8 cellular contexts compared by ENCODE assay signal in the genomic region with DNA sequence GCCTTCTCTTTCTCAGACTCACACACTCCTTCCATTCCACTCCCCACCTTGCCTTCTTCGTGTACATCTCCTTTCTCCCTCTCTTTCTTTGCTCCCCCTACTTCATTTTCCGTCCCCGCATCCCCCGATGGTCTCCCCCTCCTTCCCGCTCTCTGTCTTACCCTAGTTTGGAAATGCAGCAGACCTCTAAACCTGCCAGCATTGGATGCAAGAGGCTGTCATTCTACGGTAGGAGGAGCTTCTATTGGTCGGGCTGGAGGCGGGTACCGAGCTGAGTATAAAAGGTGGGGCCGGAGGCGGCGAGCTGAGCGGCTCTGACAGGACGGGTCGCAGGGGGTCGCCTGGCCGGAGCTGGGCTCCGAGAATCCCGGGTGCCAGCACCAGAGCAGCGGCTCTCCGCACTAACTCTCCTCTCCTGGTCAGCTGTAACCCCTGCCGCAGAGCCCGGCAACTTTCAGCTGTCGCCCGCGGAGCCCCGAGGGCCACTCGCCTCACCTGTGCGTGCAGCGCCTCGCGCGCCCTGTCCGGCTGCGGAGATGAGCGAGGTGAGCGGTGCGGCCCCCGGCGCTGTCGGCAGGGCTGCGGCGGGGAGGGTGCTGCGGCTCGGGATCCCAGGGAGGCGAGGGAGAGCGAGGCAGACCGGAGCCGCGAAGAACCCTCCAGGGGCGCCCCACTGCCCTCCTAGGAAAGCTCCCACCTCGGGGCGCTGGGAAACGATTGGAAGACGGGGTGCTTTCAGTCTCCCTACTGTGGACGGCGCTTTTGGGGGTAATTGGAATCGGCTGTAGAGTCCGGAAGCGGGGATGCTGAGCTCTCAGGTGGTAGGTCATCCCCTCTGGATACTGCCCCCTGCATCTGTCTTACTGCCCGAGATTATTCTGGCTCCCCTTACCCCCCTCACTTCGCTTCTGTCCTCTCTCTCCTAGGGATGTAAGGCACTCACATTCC. TPM values are rescaled to one million over a fixed set of nuclear protein-coding genes. Genes with fewer than 3 reads are reported as not detected.
DNase-seq lines count a peak whose midpoint lies in the region; ATAC-seq, FAIRE-seq and TF ChIP-seq lines count a peak whose summit lies in the region.

A gene (plus strand): TSS at position 307 of the 948 bp plus-strand sequence. CDS start 230 bp downstream, at position 537.

- POLR2A ChIA-PET in CD4-positive, alpha-beta memory T cell (lab: Charles Lee; ENCODE audit: partially characterized antibody): interaction anchor here (1.2 to 1.6 kb wide), 3 partner anchors 47 to 141 kb away, joined by 3 to 4 read pairs (median 3); a partner anchor contains a TSS
- POLR2A ChIA-PET in SK-N-SH (lab: Yijun Ruan, JAX): no interaction called here

- no peak for TF ChIP-seq EP300 in SK-N-SH (IDR thresholded peaks at IDR 0.05; ENCODE audit: borderline replicate concordance in 1 of 2, low read depth in 1 of 2, low read length in 1 of 2)

- in situ Hi-C loops in gastrocnemius medialis (cut with MboI; ENCODE audit: low sequenced_read_pairs in 4 of 4): no loop called here

- H3K4me1 Mint-ChIP-seq in CD4-positive, alpha-beta memory T cell: peaks cover 7 to 17% (median 13%) of the 10 kb centered on the region in 4 donors
- no peaks in the 10 kb centered on the region for H3K4me1 Mint-ChIP-seq in HFFc6 (ENCODE audit: low read depth)

- 11% methylated on average over 12 of the region's 62 CpGs for WGBS in SK-N-SH (ENCODE audit: low lambda C conversion rate)

- H3K9me2 ChIP-seq in SK-N-SH: no peaks in the 10 kb centered on the region

- peak within 1 kb of the TSS in 2 of 7 donors; percentile 3 to 66 for H3K27ac Mint-ChIP-seq in CD4-positive, alpha-beta memory T cell
- H3K27ac Mint-ChIP-seq in HFFc6: no peak within 1 kb of the TSS

- no peaks in the 10 kb centered on the region for H3K79me2 ChIP-seq in SK-N-SH (ENCODE audit: insufficient read depth)

- TF ChIP-seq CTCF in HFFc6 (IDR thresholded peaks at IDR 0.05): no peak
- TF ChIP-seq CTCF in SK-N-SH (IDR thresholded peaks at IDR 0.05): no peak
- no peak for TF ChIP-seq CTCF in gastrocnemius medialis (IDR thresholded peaks at IDR 0.05 in 4 of 5, conservative IDR thresholded peaks at IDR 0.05 in 1 of 5)

- H3K4me2 ChIP-seq in SK-N-SH: peak within 1 kb of the TSS; percentile 84

- H3F3A ChIP-seq in SK-N-SH (replicated peaks; ENCODE audit: insufficient read depth): no peaks in the 10 kb centered on the region

- H3K4me3 Mint-ChIP-seq in CD4-positive, alpha-beta memory T cell: peak within 1 kb of the TSS; percentile 60 to 79 (median 70)
- H3K4me3 Mint-ChIP-seq in HFFc6: no peak within 1 kb of the TSS

- intact Hi-C loops in CD4-positive, alpha-beta memory T cell (cut with micrococcal nuclease): no loop called here
- intact Hi-C loops in gastrocnemius medialis (cut with DNase I; ENCODE audit: low total_unique reads): no loop called here

- H2AFZ ChIP-seq in SK-N-SH (ENCODE audit: low read depth): peak within 1 kb of the TSS; percentile 78

- CTCF ChIA-PET in CD4-positive, alpha-beta memory T cell (lab: Charles Lee; ENCODE audit: partially characterized antibody): interaction anchor here (0.8 to 1.2 kb wide), 3 partner anchors 9 to 124 kb away, joined by 3 read pairs; a partner anchor contains a TSS
- CTCF ChIA-PET in SK-N-SH (lab: Yijun Ruan, JAX): interaction anchor here (0.8 to 1.5 kb wide), 5 partner anchors 9 to 83 kb away, joined by 4 to 5 read pairs (median 4); no protein-coding TSS in a partner anchor

- peaks cover 40 to 49% of the 10 kb centered on the region in 2 donors for H3K27me3 Mint-ChIP-seq in CD4-positive, alpha-beta memory T cell
- peaks cover 46% of the 10 kb centered on the region for H3K27me3 Mint-ChIP-seq in HFFc6 (ENCODE audit: insufficient read depth)

- no peaks in the 10 kb centered on the region for H3K9me3 ChIP-seq in CD4-positive, alpha-beta memory T cell (ENCODE audit: control insufficient read depth in 1 of 2, low read length in 2 of 2)
- H3K9me3 ChIP-seq in SK-N-SH: peaks cover 8% of the 10 kb centered on the region; the same call in 1 of the 2 replicates
- peaks cover 3% of the 10 kb centered on the region for H3K9me3 ChIP-seq in iPS-18a (ENCODE audit: control insufficient read depth, low read depth, low read length)
- peaks cover 0 to 7% (median 4%) of the 10 kb centered on the region in 3 donors for H3K9me3 ChIP-seq in gastrocnemius medialis

- TF ChIP-seq RAD21 in SK-N-SH (IDR thresholded peaks at IDR 0.05; ENCODE audit: low read length): no peak

- H3K9me3 Mint-ChIP-seq in CD4-positive, alpha-beta memory T cell: peaks cover 3 to 30% (median 24%) of the 10 kb centered on the region in 8 donors
- peaks cover 21% of the 10 kb centered on the region for H3K9me3 Mint-ChIP-seq in HFFc6

- H3K9ac ChIP-seq in SK-N-SH: no peak within 1 kb of the TSS
- H3K9ac ChIP-seq in iPS-18a (ENCODE audit: low read length): no peak within 1 kb of the TSS

- DNase-seq in CD4-positive, alpha-beta memory T cell: peak in 4 of 5 donors; percentile 16 to 27 (median 22)
- DNase-seq in HFFc6 (peak; percentile 3), SK-N-SH (peak; percentile 90), brain pericyte (ENCODE audit: low read depth, low spot score) (peak; percentile 20), gastrocnemius medialis (no peak), RCC 7860 (ENCODE audit: low spot score) (no peak), CD1c-positive myeloid dendritic cell (ENCODE audit: extremely low spot score) (no peak)

- peaks cover 7 to 9% of the 10 kb centered on the region in 2 donors for H3K36me3 Mint-ChIP-seq in CD4-positive, alpha-beta memory T cell
- peaks cover 18% of the 10 kb centered on the region for H3K36me3 Mint-ChIP-seq in HFFc6 (ENCODE audit: low read depth)

- no peak for ATAC-seq in gastrocnemius medialis

- no peak within 1 kb of the TSS for H3K4me3 ChIP-seq in CD4-positive, alpha-beta memory T cell (ENCODE audit: low read length in 2 of 2)
- H3K4me3 ChIP-seq in SK-N-SH (ENCODE audit: low read depth in 2 of 2, low read length in 1 of 2) (peak within 1 kb of the TSS; percentile 50 to 67), iPS-18a (ENCODE audit: low read length) (peak within 1 kb of the TSS; percentile 65), gastrocnemius medialis (peak within 1 kb of the TSS; percentile 7 to 44 (median 34))

- no peak for FAIRE-seq in RCC 7860 (lab: Jason Lieb, UNC)

- H3K36me3 ChIP-seq in CD4-positive, alpha-beta memory T cell (ENCODE audit: insufficient read depth, low read length): no peaks in the 10 kb centered on the region
- no peaks in the 10 kb centered on the region for H3K36me3 ChIP-seq in SK-N-SH (replicated peaks in 1 of 2; ENCODE audit: control insufficient read depth in 1 of 2, insufficient read depth in 2 of 2, low read length in 1 of 2)
- no peaks in the 10 kb centered on the region for H3K36me3 ChIP-seq in iPS-18a (ENCODE audit: control insufficient read depth, low read depth, low read length)
- H3K36me3 ChIP-seq in gastrocnemius medialis: no peaks in the 10 kb centered on the region

- no peaks in the 10 kb centered on the region for H4K20me1 ChIP-seq in SK-N-SH (ENCODE audit: insufficient read depth)

- H3K4me1 ChIP-seq in CD4-positive, alpha-beta memory T cell (ENCODE audit: insufficient read depth, low read length): peaks cover 5% of the 10 kb centered on the region
- H3K4me1 ChIP-seq in SK-N-SH (ENCODE audit: control insufficient read depth in 1 of 2, insufficient read depth in 2 of 2, low read depth in 1 of 2, low read length in 1 of 2) (peaks cover 0 to 8% of the 10 kb centered on the region in 2 experiments; a peak in 1 of 4 replicates), iPS-18a (ENCODE audit: control insufficient read depth, low read depth, low read length) (peaks cover 4% of the 10 kb centered on the region), gastrocnemius medialis (peaks cover 0 to 4% of the 10 kb centered on the region in 2 donors)

- H3K27ac ChIP-seq in CD4-positive, alpha-beta memory T cell (ENCODE audit: low read depth, low read length): no peak within 1 kb of the TSS
- no peak within 1 kb of the TSS for H3K27ac ChIP-seq in SK-N-SH (ENCODE audit: low read depth in 2 of 2, low read length in 1 of 2)
- H3K27ac ChIP-seq in iPS-18a (ENCODE audit: low read length): no peak within 1 kb of the TSS
- H3K27ac ChIP-seq in gastrocnemius medialis: no peak within 1 kb of the TSS

- TF ChIP-seq POLR2A in gastrocnemius medialis (IDR thresholded peaks at IDR 0.05): no peak

- H3K27me3 ChIP-seq in CD4-positive, alpha-beta memory T cell (ENCODE audit: insufficient read depth, low read length): peaks cover 31% of the 10 kb centered on the region
- peaks cover 32% of the 10 kb centered on the region for H3K27me3 ChIP-seq in SK-N-SH (ENCODE audit: insufficient read depth)
- H3K27me3 ChIP-seq in iPS-18a (ENCODE audit: control insufficient read depth, insufficient read depth, low read length): peaks cover 50% of the 10 kb centered on the region
- H3K27me3 ChIP-seq in gastrocnemius medialis: peaks cover 38 to 46% (median 45%) of the 10 kb centered on the region in 3 donors

TF ChIP-seq in SK-N-SH, 30 proteins besides CTCF, POLR2A, EP300 and RAD21:
- TF ChIP-seq, protein P1, sequence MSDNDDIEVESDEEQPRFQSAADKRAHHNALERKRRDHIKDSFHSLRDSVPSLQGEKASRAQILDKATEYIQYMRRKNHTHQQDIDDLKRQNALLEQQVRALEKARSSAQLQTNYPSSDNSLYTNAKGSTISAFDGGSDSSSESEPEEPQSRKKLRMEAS (IDR thresholded peaks at IDR 0.05; ENCODE audit: low read depth): no peak
- TF ChIP-seq, protein P2, sequence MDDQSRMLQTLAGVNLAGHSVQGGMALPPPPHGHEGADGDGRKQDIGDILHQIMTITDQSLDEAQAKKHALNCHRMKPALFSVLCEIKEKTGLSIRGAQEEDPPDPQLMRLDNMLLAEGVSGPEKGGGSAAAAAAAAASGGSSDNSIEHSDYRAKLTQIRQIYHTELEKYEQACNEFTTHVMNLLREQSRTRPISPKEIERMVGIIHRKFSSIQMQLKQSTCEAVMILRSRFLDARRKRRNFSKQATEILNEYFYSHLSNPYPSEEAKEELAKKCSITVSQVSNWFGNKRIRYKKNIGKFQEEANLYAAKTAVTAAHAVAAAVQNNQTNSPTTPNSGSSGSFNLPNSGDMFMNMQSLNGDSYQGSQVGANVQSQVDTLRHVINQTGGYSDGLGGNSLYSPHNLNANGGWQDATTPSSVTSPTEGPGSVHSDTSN (IDR thresholded peaks at IDR 0.05): peak; percentile 96

RNA-seq across cellular contexts. Expression of the gene that starts here (rescaled TPM):
- not detected for total RNA-seq in CD4-positive, alpha-beta memory T cell
- polyA plus RNA-seq in CD4-positive, alpha-beta memory T cell: not detected
- total RNA-seq in HFFc6 (2021; fragmentation: NEBNext Ultra II Directional; extraction: Animal tissue kit (Norgen Biotek cat#: 25700)): not detected
- not detected in 2 replicates for polyA plus RNA-seq in SK-N-SH (2012; rRNA removed)
- 0.04 TPM in 1 of 2 replicates, not detected in the other for polyA plus RNA-seq in SK-N-SH (2012; cell fraction: cytosol; rRNA removed)
- not detected in 2 replicates for polyA plus RNA-seq in SK-N-SH (2012; cell fraction: nucleus; rRNA removed)
- not detected for total RNA-seq in gastrocnemius medialis

Comparison
In these comparisons a context has a peak if more than half of its experiments do, and no peak if none do; other contexts are left out.
1. Peak in DNase-seq in CD4-positive, alpha-beta memory T cell; RNA of the gene not detected or under 1 TPM.
2. Peak in DNase-seq in HFFc6; RNA of the gene not detected or under 1 TPM.
3. Peak in DNase-seq, H3K4me3 ChIP-seq and H3K4me2 ChIP-seq in SK-N-SH; RNA of the gene not detected or under 1 TPM.
4. H3K4me3 ChIP-seq: peak in iPS-18a (single experiment) and gastrocnemius medialis (4 of 4); none in CD4-positive, alpha-beta memory T cell (0 of 2).